32 cellular contexts compared by ENCODE assay signal in genomic region chr15:67251318-67251717, GRCh38. TPM values are rescaled to one million over a fixed set of nuclear protein-coding genes. Genes with fewer than 3 reads are reported as not detected.
"Had no signal": no experiment of that assay in that cellular context is flagged by ENCODE, and none has a peak within 500 bp of the region (broad histone marks: within the 10 kb centered on the region; RNA-seq: fewer than 3 reads in every experiment).

No MANE protein-coding gene starts in this region.

- H3K4me2 ChIP-seq: hepatocyte had no signal

- DNase-seq: activated CD4-positive, alpha-beta memory T cell treated with anti-CD3 and anti-CD28 coated beads for 36 hours; activated CD4-positive, alpha-beta T cell treated with anti-CD3 and anti-CD28 coated beads for 36 hours; activated CD4-positive, alpha-beta T cell treated with anti-CD3 and anti-CD28 coated beads, Interleukin-2, amount 10 ng/mL, durations not matched to agents 24 days and 14 days; activated CD4-positive, CD25-positive, alpha-beta regulatory T cell; activated CD4-positive, CD25-positive, alpha-beta regulatory T cell treated with anti-CD3 and anti-CD28 coated beads, Interleukin-2, amount 50 U/mL, for 72 hours; activated CD8-positive, alpha-beta memory T cell treated with anti-CD3 and anti-CD28 coated beads, Interleukin-2, amount 10 ng/mL, durations not matched to agents 7 days and 5 days; activated CD8-positive, alpha-beta memory T cell treated with anti-CD3 and anti-CD28 coated beads, Interleukin-2, amount 50 U/mL, for 4 hours; activated CD8-positive, alpha-beta T cell treated with anti-CD3 and anti-CD28 coated beads, Interleukin-2, amount 10 ng/mL, durations not matched to agents 7 days and 5 days; activated gamma-delta T cell; activated naive CD4-positive, alpha-beta T cell; activated naive CD4-positive, alpha-beta T cell treated with anti-CD3 and anti-CD28 coated beads, Interleukin-2, amount 10 ng/mL, durations not matched to agents 7 days and 5 days; activated naive CD8-positive, alpha-beta T cell treated with anti-CD3 and anti-CD28 coated beads, Interleukin-2, amount 10 ng/mL, durations not matched to agents 7 days and 5 days; activated T-cell treated with anti-CD3 and anti-CD28 coated beads, Interleukin-2, amount 50 U/mL, for 1 hour; activated T-cell treated with anti-CD3 and anti-CD28 coated beads, Interleukin-2, amount 50 U/mL, for 48 hours; central memory CD4-positive, alpha-beta T cell; cerebellar nuclear complex; effector CD8-positive, alpha-beta T cell; esophagus squamous epithelium; foreskin melanocyte; heart right ventricle; T-helper 2 cell had no signal

- H3K36me3 ChIP-seq: ascending aorta, breast epithelium, cardiac muscle cell had no signal

- H2AFZ ChIP-seq: hepatocyte had no signal

- ATAC-seq: activated CD4-positive, alpha-beta T cell treated with anti-CD3 and anti-CD28 coated beads for 36 hours; activated CD8-positive, alpha-beta memory T cell treated with anti-CD3 and anti-CD28 coated beads, Interleukin-2, amount 10 ng/mL, durations not matched to agents 7 days and 5 days; activated CD8-positive, alpha-beta T cell treated with anti-CD3 and anti-CD28 coated beads, Interleukin-2, amount 10 ng/mL, durations not matched to agents 7 days and 5 days; activated naive CD4-positive, alpha-beta T cell treated with anti-CD3 and anti-CD28 coated beads, Interleukin-2, amount 50 U/mL, for 72 hours; gastroesophageal sphincter; heart right ventricle had no signal

- H3K27me3 Mint-ChIP-seq: activated CD4-positive, alpha-beta memory T cell treated with anti-CD3 and anti-CD28 coated beads for 36 hours; activated CD4-positive, alpha-beta T cell treated with anti-CD3 and anti-CD28 coated beads for 36 hours had no signal

- H3K27ac Mint-ChIP-seq: activated CD4-positive, alpha-beta memory T cell treated with anti-CD3 and anti-CD28 coated beads for 36 hours; activated CD4-positive, alpha-beta T cell treated with anti-CD3 and anti-CD28 coated beads for 36 hours; activated CD4-positive, alpha-beta T cell treated with anti-CD3 and anti-CD28 coated beads, Interleukin-2, amount 10 ng/mL, durations not matched to agents 24 days and 14 days; activated CD8-positive, alpha-beta memory T cell treated with anti-CD3 and anti-CD28 coated beads, Interleukin-2, amount 10 ng/mL, durations not matched to agents 7 days and 5 days; activated CD8-positive, alpha-beta T cell treated with anti-CD3 and anti-CD28 coated beads, Interleukin-2, amount 10 ng/mL, durations not matched to agents 7 days and 5 days; activated naive CD4-positive, alpha-beta T cell treated with anti-CD3 and anti-CD28 coated beads, Interleukin-2, amount 10 ng/mL, durations not matched to agents 7 days and 5 days; activated naive CD4-positive, alpha-beta T cell treated with anti-CD3 and anti-CD28 coated beads, Interleukin-2, amount 50 U/mL, for 72 hours; activated naive CD8-positive, alpha-beta T cell treated with anti-CD3 and anti-CD28 coated beads, Interleukin-2, amount 10 ng/mL, durations not matched to agents 7 days and 5 days; activated T-helper 1 cell treated with anti-CD3 and anti-CD28 coated beads, Interleukin-12 subunit alpha, Interleukin-12 subunit beta, Interleukin-2, Interleukin-4 antibody, amounts not matched to agents 30 ng/mL and 10 ng/mL and 1 ng/mL, durations not matched to agents 14 hours and 24 hours and 36 hours; activated T-helper 2 cell treated with anti-CD3 and anti-CD28 coated beads, Interferon-gamma antibody, Interleukin-2, Interleukin-4, amounts not matched to agents 10 μg/mL and 5 μg/mL and 100 μg/mL, durations not matched to agents 14 hours and 24 hours and 36 hours; brain had no signal

- H3K4me3 Mint-ChIP-seq: activated CD4-positive, alpha-beta memory T cell treated with anti-CD3 and anti-CD28 coated beads for 36 hours; activated CD4-positive, alpha-beta T cell treated with anti-CD3 and anti-CD28 coated beads for 36 hours; activated CD4-positive, alpha-beta T cell treated with anti-CD3 and anti-CD28 coated beads, Interleukin-2, amount 10 ng/mL, durations not matched to agents 24 days and 14 days; activated CD8-positive, alpha-beta memory T cell treated with anti-CD3 and anti-CD28 coated beads, Interleukin-2, amount 10 ng/mL, durations not matched to agents 7 days and 5 days; activated CD8-positive, alpha-beta T cell treated with anti-CD3 and anti-CD28 coated beads, Interleukin-2, amount 10 ng/mL, durations not matched to agents 7 days and 5 days; activated naive CD4-positive, alpha-beta T cell treated with anti-CD3 and anti-CD28 coated beads, Interleukin-2, amount 10 ng/mL, durations not matched to agents 7 days and 5 days; activated naive CD8-positive, alpha-beta T cell treated with anti-CD3 and anti-CD28 coated beads, Interleukin-2, amount 10 ng/mL, durations not matched to agents 7 days and 5 days; activated T-helper 1 cell treated with anti-CD3 and anti-CD28 coated beads, Interleukin-12 subunit alpha, Interleukin-12 subunit beta, Interleukin-2, Interleukin-4 antibody, amounts not matched to agents 30 ng/mL and 10 ng/mL and 1 ng/mL, durations not matched to agents 14 hours and 24 hours and 36 hours had no signal

- H3K27me3 ChIP-seq: ascending aorta, breast epithelium, cardiac muscle cell, esophagus squamous epithelium, gastroesophageal sphincter, heart right ventricle, hepatocyte had no signal

- H3K4me3 ChIP-seq: ascending aorta, breast epithelium, cardiac muscle cell, coronary artery, esophagus squamous epithelium, gastroesophageal sphincter, heart right ventricle, hepatocyte had no signal

- H3K27ac ChIP-seq: ascending aorta, breast epithelium, cardiac muscle cell, coronary artery, epithelial cell of prostate, esophagus squamous epithelium, gastroesophageal sphincter, heart right ventricle, hepatocyte had no signal

- H3K9me3 ChIP-seq: esophagus squamous epithelium, gastroesophageal sphincter had no signal

RNA-seq across cellular contexts. Expression of gene IQCH, which starts 3.3 kb away (rescaled TPM):
- total RNA-seq: ascending aorta had no signal
